Comparison of ENCODE assay signal across 9 cellular contexts in genomic region chr16:66927012-66927436, GRCh38. TPM values are rescaled to one million over a fixed set of nuclear protein-coding genes. Genes with fewer than 3 reads are reported as not detected.
DNase-seq lines count a peak whose midpoint lies in the region; ATAC-seq and TF ChIP-seq lines count a peak whose summit lies in the region.
"Had no signal": no experiment of that assay in that cellular context is flagged by ENCODE, and none has a peak within 500 bp of the region (broad histone marks: within the 10 kb centered on the region; RNA-seq: fewer than 3 reads in every experiment).

No MANE protein-coding gene starts in this region.

- TF ChIP-seq CTCF in CD14-positive monocyte (IDR thresholded peaks at IDR 0.05) = no peak
- TF ChIP-seq CTCF in IMR-90 (conservative IDR thresholded peaks at IDR 0.05; ENCODE audit: low read depth, low read length) = no peak
- TF ChIP-seq CTCF in breast epithelium (IDR thresholded peaks at IDR 0.05) = no peak

- dilution Hi-C loops in IMR-90 (cut with HindIII; ENCODE audit: low sequenced_read_pairs, unreplicated experiment) = no loop called here

- H3K9me3 Mint-ChIP-seq in CD14-positive monocyte = peaks cover 0 to 13% (median 9%) of the 10 kb centered on the region in 7 donors
- no peaks in the 10 kb centered on the region for H3K9me3 Mint-ChIP-seq in memory B cell

- H3K9ac ChIP-seq in IMR-90 (ENCODE audit: low read depth, low read length) = no peak overlapping the region

- H3K36me3 ChIP-seq in IMR-90 (ENCODE audit: control insufficient read depth, insufficient read depth, low read length) (peaks cover under 1% of the 10 kb centered on the region; the same call in 1 of the 2 replicates), breast epithelium (no peaks in the 10 kb centered on the region)

- H3K56ac ChIP-seq in IMR-90 (ENCODE audit: extremely low read depth, insufficient read depth, low read length) = no peak overlapping the region

- H4K8ac ChIP-seq in IMR-90 (ENCODE audit: low read depth in 2 of 2, low read length in 2 of 2) = peak overlapping the region in 1 of 2 experiments; percentile 56; a peak in 2 of 4 replicates

- H3K4ac ChIP-seq in IMR-90 (ENCODE audit: low read depth, low read length) = peak overlapping the region; percentile 67

- H3K4me3 Mint-ChIP-seq in CD14-positive monocyte (peak overlapping the region in 1 of 2 donors; percentile 92), memory B cell (no peak overlapping the region)

- in situ Hi-C loops in IMR-90 (cut with MboI; ENCODE audit: low sequenced_read_pairs) = no loop called here

- H3K4me1 ChIP-seq in IMR-90 (ENCODE audit: control insufficient read depth, insufficient read depth, low read length) (peaks cover 27% of the 10 kb centered on the region), breast epithelium (peaks cover 0 to 6% of the 10 kb centered on the region in 2 donors)

- H3K27me3 Mint-ChIP-seq in CD14-positive monocyte (ENCODE audit: low read depth in 3 of 3) = peaks cover 44 to 58% (median 45%) of the 10 kb centered on the region in 3 donors
- H3K27me3 Mint-ChIP-seq in memory B cell = peaks cover 18% of the 10 kb centered on the region

- WGBS in IMR-90 (ENCODE audit: extremely low coverage in 2 of 2, insufficient read length in 1 of 2), 2 experiments = no CpG with 5 or more reads among the region's 2 CpGs

- H3K27ac Mint-ChIP-seq in CD14-positive monocyte (peak overlapping the region in 5 of 7 donors; percentile 45 to 69 (median 60)), memory B cell (no peak overlapping the region)

- H3K27me3 ChIP-seq in IMR-90 (ENCODE audit: control insufficient read depth, insufficient read depth, low read length) (peaks cover 6% of the 10 kb centered on the region; the same call in 1 of the 2 replicates), breast epithelium (peaks cover 0 to 4% of the 10 kb centered on the region in 2 donors)

- H3K18ac ChIP-seq in IMR-90 (ENCODE audit: low read depth, low read length) = peak overlapping the region; percentile 86; the same call in 1 of the 2 replicates

- peak overlapping the region; percentile 65 for H2AFZ ChIP-seq in IMR-90 (replicated peaks; ENCODE audit: low read length, poor library complexity)

- peak overlapping the region; percentile 84 for H2AK5ac ChIP-seq in IMR-90 (ENCODE audit: low read depth, low read length)

- peaks cover 19 to 28% of the 10 kb centered on the region in 2 donors for H3K36me3 Mint-ChIP-seq in CD14-positive monocyte
- H3K36me3 Mint-ChIP-seq in memory B cell = peaks cover 3% of the 10 kb centered on the region

- H3K9me1 ChIP-seq in IMR-90 (ENCODE audit: insufficient read depth, low read length) = peaks cover 26% of the 10 kb centered on the region

- no peak overlapping the region; the same call in 1 of the 2 replicates for H4K91ac ChIP-seq in IMR-90 (ENCODE audit: insufficient read depth, low read depth, low read length)

- H2BK5ac ChIP-seq in IMR-90 (ENCODE audit: low read depth, low read length, poor library complexity, severe bottlenecking) = peak overlapping the region; percentile 72

- H3K23ac ChIP-seq in IMR-90 (ENCODE audit: low read depth, low read length) = no peak overlapping the region; the same call in 1 of the 2 replicates

- H4K5ac ChIP-seq in IMR-90 (ENCODE audit: low read depth, low read length) = peak overlapping the region; percentile 82; the same call in 1 of the 2 replicates

- CTCF ChIA-PET in IMR-90 (lab: Yijun Ruan, JAX) = interaction anchor here (0.9 to 1.4 kb wide), 2 partner anchors 34 to 96 kb away, joined by 3 read pairs; partner anchors contain the start of genes CES3 and NAE1

- intact Hi-C loops in CD14-positive monocyte (cut with micrococcal nuclease) (no loop called here), IMR-90 (cut with micrococcal nuclease) (loop anchor here (1.0 kb wide), 1 partner anchor 32 kb away; no protein-coding TSS in a partner anchor), breast epithelium (cut with DNase I; ENCODE audit: low total_unique reads) (no loop called here)

- H3K79me1 ChIP-seq in IMR-90 (ENCODE audit: low read depth in 1 of 2, low read length in 2 of 2) = peaks cover 0 to 4% of the 10 kb centered on the region in 2 experiments; a peak in 1 of 4 replicates

- TF ChIP-seq RAD21 in IMR-90 (IDR thresholded peaks at IDR 0.05; ENCODE audit: low read length) = no peak

- H3K4me3 ChIP-seq in IMR-90 (ENCODE audit: insufficient read depth, low read depth, low read length) (no peak overlapping the region), breast epithelium (no peak overlapping the region)

- POLR2A ChIA-PET in IMR-90 (lab: Charles Lee; ENCODE audit: unreplicated experiment) = no interaction called here

- no peak for TF ChIP-seq POLR2A in IMR-90 (IDR thresholded peaks at IDR 0.05; ENCODE audit: low read depth, low read length)
- TF ChIP-seq POLR2A in breast epithelium (IDR thresholded peaks at IDR 0.05) = no peak

- peak overlapping the region; percentile 76; the same call in 1 of the 3 replicates for H2BK15ac ChIP-seq in IMR-90 (ENCODE audit: low read depth, low read length)

- H2BK120ac ChIP-seq in IMR-90 (ENCODE audit: low read depth, low read length) = peak overlapping the region; percentile 65; the same call in 1 of the 2 replicates

- ATAC-seq in IMR-90 (ENCODE audit: low read depth) = peak; percentile 51
- peak; percentile 10 for ATAC-seq in memory B cell (ENCODE audit: low read depth)
- ATAC-seq in GM21526 (IDR thresholded peaks at IDR 0.05; ENCODE audit: low FRiP score, unreplicated experiment) = no peak
- ATAC-seq in HG03175 (IDR thresholded peaks at IDR 0.05; ENCODE audit: unreplicated experiment) = no peak
- ATAC-seq in GM21390 (IDR thresholded peaks at IDR 0.05; ENCODE audit: unreplicated experiment) = no peak

- H3K9me3 ChIP-seq in IMR-90 (ENCODE audit: control insufficient read depth, insufficient read depth, low read length) (no peaks in the 10 kb centered on the region), breast epithelium (no peaks in the 10 kb centered on the region)

- peak overlapping the region; percentile 43 for H2AK9ac ChIP-seq in IMR-90 (replicated peaks; ENCODE audit: low read depth, low read length, poor library complexity)

- no TSS peak for BruUV-seq in IMR-90 (replicated peaks; lab: Mats Ljungman, UMichigan)

- DNase-seq in CD14-positive monocyte (ENCODE audit: low spot score) = no peak
- DNase-seq in IMR-90 = peak; percentile 88
- no peak for DNase-seq in breast epithelium (ENCODE audit: low spot score in 2 of 2)
- DNase-seq in memory B cell (ENCODE audit: low spot score in 2 of 2) = no peak
- DNase-seq in midbrain (lab: John Stamatoyannopoulos, UW) = no peak

- peak overlapping the region; percentile 64; the same call in 1 of the 2 replicates for H3K14ac ChIP-seq in IMR-90 (replicated peaks; ENCODE audit: low read depth, low read length)

- H2BK20ac ChIP-seq in IMR-90 (ENCODE audit: low read depth, low read length) = peak overlapping the region; percentile 65; the same call in 1 of the 2 replicates

- H3K4me1 Mint-ChIP-seq in CD14-positive monocyte = peaks cover 29% of the 10 kb centered on the region
- peaks cover 15% of the 10 kb centered on the region for H3K4me1 Mint-ChIP-seq in memory B cell

- H3K27ac ChIP-seq in IMR-90 (ENCODE audit: insufficient read depth, low read length) = no peak overlapping the region
- peak overlapping the region; percentile 17 to 74 for H3K27ac ChIP-seq in breast epithelium

- H4K20me1 ChIP-seq in IMR-90 (ENCODE audit: insufficient read depth, low read length) = peaks cover 5% of the 10 kb centered on the region; the same call in 1 of the 2 replicates

- H3K4me2 ChIP-seq in IMR-90 (ENCODE audit: low read depth, low read length) = peak overlapping the region; percentile 38; the same call in 1 of the 2 replicates

TF ChIP-seq in IMR-90, 13 proteins besides CTCF, POLR2A, EP300 and RAD21 (continues in another document):
- TF ChIP-seq NFE2L2 (IDR thresholded peaks at IDR 0.05; ENCODE audit: low read depth, low read length) = no peak
- TF ChIP-seq ELK1 (IDR thresholded peaks at IDR 0.05; ENCODE audit: borderline replicate concordance, low read depth, low read length) = no peak
- TF ChIP-seq SMC3 (IDR thresholded peaks at IDR 0.05; ENCODE audit: low read depth, low read length) = peak; percentile 13; the same call in 1 of the 2 replicates

RNA-seq across cellular contexts. Expression of gene RRAD, which starts 1.7 kb away (rescaled TPM):
- polyA plus RNA-seq in CD14-positive monocyte = under 1 TPM; 0.42 to 0.55 TPM
- 1.3 and 1.4 TPM in 2 replicates for total RNA-seq in IMR-90 (2012; rRNA removed)
- 2.1 and 2.9 TPM in 2 replicates for polyA plus RNA-seq in IMR-90 (2012; rRNA removed)
- 1.3 and 11.2 TPM in 2 replicates for polyA plus RNA-seq in IMR-90 (2012; cell fraction: cytosol; rRNA removed)
- polyA plus RNA-seq in IMR-90 (2012; cell fraction: nucleus; rRNA removed; ENCODE audit: low replicate concordance) = 25.0 and 37.4 TPM in 2 replicates
- total RNA-seq in breast epithelium = 10 to 100 TPM in 1 of 3 donors, 1 to 10 TPM in 2; 7.7 to 11.1 (median 8.0) TPM

RNA-seq across cellular contexts. Expression of gene CIAO2B, which starts 7.2 kb away (rescaled TPM):
- 100 to 1,000 TPM; 121 to 132 TPM for polyA plus RNA-seq in CD14-positive monocyte
- total RNA-seq in IMR-90 (2012; rRNA removed) = 148 and 168 TPM in 2 replicates
- 234 and 283 TPM in 2 replicates for polyA plus RNA-seq in IMR-90 (2012; rRNA removed)
- polyA plus RNA-seq in IMR-90 (2012; cell fraction: cytosol; rRNA removed) = 232 and 454 TPM in 2 replicates
- polyA plus RNA-seq in IMR-90 (2012; cell fraction: nucleus; rRNA removed; ENCODE audit: low replicate concordance) = 113 and 168 TPM in 2 replicates
- 10 to 100 TPM; 45.7 to 77.3 (median 65.4) TPM for total RNA-seq in breast epithelium

RNA-seq across cellular contexts. Expression of gene CES2, which starts 8.3 kb away (rescaled TPM):
- polyA plus RNA-seq in CD14-positive monocyte (10 to 100 TPM; 14.0 to 23.2 TPM), IMR-90 (2012; rRNA removed) (23.2 and 24.2 TPM in 2 replicates)
- total RNA-seq in IMR-90 (2012; rRNA removed) (11.9 and 15.1 TPM in 2 replicates), breast epithelium (10 to 100 TPM; 25.9 to 33.1 (median 31.9) TPM)
- 15.5 and 21.1 TPM in 2 replicates for polyA plus RNA-seq in IMR-90 (2012; cell fraction: cytosol; rRNA removed)
- polyA plus RNA-seq in IMR-90 (2012; cell fraction: nucleus; rRNA removed; ENCODE audit: low replicate concordance) = 45.3 and 69.6 TPM in 2 replicates

RNA-seq across cellular contexts. Expression of gene CDH16, which starts 8.3 kb away (rescaled TPM):
- polyA plus RNA-seq in CD14-positive monocyte (not detected), IMR-90 (2012; rRNA removed) (not detected in 2 replicates)
- total RNA-seq in IMR-90 (2012; rRNA removed) (not detected in 2 replicates), breast epithelium (not detected)
- polyA plus RNA-seq in IMR-90 (2012; cell fraction: cytosol; rRNA removed) = not detected in 2 replicates
- polyA plus RNA-seq in IMR-90 (2012; cell fraction: nucleus; rRNA removed; ENCODE audit: low replicate concordance) = not detected in 2 replicates
- total RNA-seq: NCI-H460 had no signal

RNA-seq across cellular contexts. Expression of gene CES3, which starts 34.0 kb away (rescaled TPM):
- not detected for polyA plus RNA-seq in CD14-positive monocyte
- total RNA-seq in IMR-90 (2012; rRNA removed) = under 0.01 TPM in 1 of 2 replicates, not detected in the other
- polyA plus RNA-seq in IMR-90 (2012; rRNA removed) = 0.03 and 0.06 TPM in 2 replicates
- 0.03 TPM in 1 of 2 replicates, not detected in the other for polyA plus RNA-seq in IMR-90 (2012; cell fraction: cytosol; rRNA removed)
- polyA plus RNA-seq in IMR-90 (2012; cell fraction: nucleus; rRNA removed; ENCODE audit: low replicate concordance) = 1.8 and 1.9 TPM in 2 replicates
- total RNA-seq in breast epithelium = 1 to 10 TPM in 2 of 3 donors, under 1 TPM in 1; 0.29 to 5.9 (median 2.1) TPM

Comparison
In these comparisons a context has a peak if more than half of its experiments do, and no peak if none do; other contexts are left out.
1. ATAC-seq: peak in IMR-90 (single experiment) and memory B cell (single experiment); none in GM21526 (single experiment), HG03175 (single experiment) and GM21390 (single experiment).